Comparison of ENCODE assay signal across 20 cellular contexts in genomic region chr17:58997756-58998553, GRCh38.
A peak's percentile ranks its signal among the peaks of the same experiment; 100 is the strongest.
DNase-seq lines count a peak whose midpoint lies in the region; ATAC-seq and TF ChIP-seq lines count a peak whose summit lies in the region.
"Had no signal": no experiment of that assay in that cellular context is flagged by ENCODE, and none has a peak within 500 bp of the region (broad histone marks: within the 10 kb centered on the region; RNA-seq: fewer than 3 reads in every experiment).

No MANE protein-coding gene starts in this region.

- no peak overlapping the region for H3K9ac ChIP-seq in IMR-90 (ENCODE audit: low read depth, low read length)
- H3K9ac ChIP-seq: SK-N-SH had no signal

- no peak overlapping the region; the same call in 1 of the 2 replicates for H3K14ac ChIP-seq in IMR-90 (replicated peaks; ENCODE audit: low read depth, low read length)

- H2BK120ac ChIP-seq in IMR-90 (ENCODE audit: low read depth, low read length), result peak overlapping the region; percentile 16; the same call in 1 of the 2 replicates

- no peak overlapping the region; the same call in 2 of the 3 replicates for H2BK15ac ChIP-seq in IMR-90 (ENCODE audit: low read depth, low read length)

- H2BK20ac ChIP-seq in IMR-90 (ENCODE audit: low read depth, low read length), result no peak overlapping the region

- no peak overlapping the region for H2AFZ ChIP-seq in IMR-90 (replicated peaks; ENCODE audit: low read length, poor library complexity)

- H3K27me3 Mint-ChIP-seq in CD8-positive, alpha-beta T cell (ENCODE audit: low read depth), result no peaks in the 10 kb centered on the region
- no peaks in the 10 kb centered on the region for H3K27me3 Mint-ChIP-seq in dendritic cell treated with granulocyte-macrophage colony-stimulating factor and Interleukin-4, amounts not matched to agents 40 ng/mL and 50 ng/mL, for 4 days
- no peaks in the 10 kb centered on the region for H3K27me3 Mint-ChIP-seq in osteocyte (ENCODE audit: unreplicated experiment)
- H3K27me3 Mint-ChIP-seq: B cell had no signal

- TF ChIP-seq POLR2A in IMR-90 (IDR thresholded peaks at IDR 0.05; ENCODE audit: low read depth, low read length), result no peak

- intact Hi-C loops in CD8-positive, alpha-beta T cell (cut with DNase I, micrococcal nuclease), result loop anchor here in 1 of 2 experiments (5.0 kb wide), 1 partner anchor 991 kb away; the partner anchor contains the start of gene SRSF1
- intact Hi-C loops in IMR-90 (cut with micrococcal nuclease), result no loop called here
- intact Hi-C loops in dendritic cell treated with granulocyte-macrophage colony-stimulating factor and Interleukin-4, amounts not matched to agents 40 ng/mL and 50 ng/mL, for 4 days (cut with micrococcal nuclease), result no loop called here

- H3K4me2 ChIP-seq in IMR-90 (ENCODE audit: low read depth, low read length), result peak overlapping the region; percentile 30
- H3K4me2 ChIP-seq: SK-N-SH had no signal

- 0 out of 4 replicates have a peak overlapping the region, but pooled peaks of 1 of the 2 experiments have one; percentile 27 for H4K8ac ChIP-seq in IMR-90 (ENCODE audit: low read depth in 2 of 2, low read length in 2 of 2)

- no peak overlapping the region for H4K5ac ChIP-seq in IMR-90 (ENCODE audit: low read depth, low read length)

- peaks cover 9% of the 10 kb centered on the region for H3K4me1 ChIP-seq in CD8-positive, alpha-beta T cell (ENCODE audit: insufficient read depth, low read length)
- H3K4me1 ChIP-seq in IMR-90 (ENCODE audit: control insufficient read depth, insufficient read depth, low read length), result peaks cover 12% of the 10 kb centered on the region
- H3K4me1 ChIP-seq: body of pancreas, pancreas had no signal

- peaks cover 8% of the 10 kb centered on the region for H3K4me1 Mint-ChIP-seq in CD8-positive, alpha-beta T cell (ENCODE audit: low read depth)
- H3K4me1 Mint-ChIP-seq in dendritic cell treated with granulocyte-macrophage colony-stimulating factor and Interleukin-4, amounts not matched to agents 40 ng/mL and 50 ng/mL, for 4 days (ENCODE audit: low read depth), result peaks cover 49% of the 10 kb centered on the region
- peaks cover 55% of the 10 kb centered on the region for H3K4me1 Mint-ChIP-seq in osteocyte (ENCODE audit: unreplicated experiment)

- H3K4ac ChIP-seq in IMR-90 (ENCODE audit: low read depth, low read length), result peak overlapping the region; percentile 51

- H3K27ac ChIP-seq in CD8-positive, alpha-beta T cell (ENCODE audit: low read depth, low read length), result no peak overlapping the region
- no peak overlapping the region for H3K27ac ChIP-seq in IMR-90 (ENCODE audit: insufficient read depth, low read length)
- H3K27ac ChIP-seq: body of pancreas, pancreas had no signal

- no peaks in the 10 kb centered on the region for H3K27me3 ChIP-seq in CD8-positive, alpha-beta T cell (ENCODE audit: insufficient read depth, low read length)
- H3K27me3 ChIP-seq in IMR-90 (ENCODE audit: control insufficient read depth, insufficient read depth, low read length), result no peaks in the 10 kb centered on the region
- H3K27me3 ChIP-seq: body of pancreas, pancreas had no signal

- no peaks in the 10 kb centered on the region for H3K9me3 ChIP-seq in CD8-positive, alpha-beta T cell (ENCODE audit: low read length)
- no peaks in the 10 kb centered on the region for H3K9me3 ChIP-seq in IMR-90 (ENCODE audit: control insufficient read depth, insufficient read depth, low read length)
- H3K9me3 ChIP-seq: body of pancreas, mucosa of descending colon, pancreas, SK-N-SH had no signal

- CTCF ChIA-PET in CD8-positive, alpha-beta T cell (lab: Charles Lee), result interaction anchor here (1.6 kb wide), 1 partner anchor 11 kb away, joined by 3 read pairs; no protein-coding TSS in a partner anchor
- CTCF ChIA-PET in IMR-90 (lab: Yijun Ruan, JAX), result no interaction called here

- H2AK9ac ChIP-seq in IMR-90 (replicated peaks; ENCODE audit: low read depth, low read length, poor library complexity), result no peak overlapping the region

- no peak overlapping the region for H2AK5ac ChIP-seq in IMR-90 (ENCODE audit: low read depth, low read length)

- no peak overlapping the region for H3K4me3 ChIP-seq in CD8-positive, alpha-beta T cell (ENCODE audit: low read depth, low read length)
- H3K4me3 ChIP-seq in IMR-90 (ENCODE audit: insufficient read depth, low read depth, low read length), result no peak overlapping the region
- H3K4me3 ChIP-seq: body of pancreas, mucosa of descending colon, pancreas had no signal

- peaks cover 35% of the 10 kb centered on the region for H3K36me3 Mint-ChIP-seq in CD8-positive, alpha-beta T cell
- peaks cover 28% of the 10 kb centered on the region for H3K36me3 Mint-ChIP-seq in dendritic cell treated with granulocyte-macrophage colony-stimulating factor and Interleukin-4, amounts not matched to agents 40 ng/mL and 50 ng/mL, for 4 days (ENCODE audit: low read depth)
- H3K36me3 Mint-ChIP-seq in osteocyte (ENCODE audit: unreplicated experiment), result peaks cover 31% of the 10 kb centered on the region

- no peak overlapping the region for H3K56ac ChIP-seq in IMR-90 (ENCODE audit: extremely low read depth, insufficient read depth, low read length)

- peaks cover 4 to 6% of the 10 kb centered on the region in 2 experiments; a peak in 1 of 4 replicates for H3K79me1 ChIP-seq in IMR-90 (ENCODE audit: low read depth in 1 of 2, low read length in 2 of 2)

- H4K20me1 ChIP-seq in IMR-90 (ENCODE audit: insufficient read depth, low read length), result no peaks in the 10 kb centered on the region

- TF ChIP-seq RAD21 in IMR-90 (IDR thresholded peaks at IDR 0.05; ENCODE audit: low read length), result no peak

- peak overlapping the region; percentile 66; the same call in 1 of the 2 replicates for H3K18ac ChIP-seq in IMR-90 (ENCODE audit: low read depth, low read length)

- POLR2A ChIA-PET in CD8-positive, alpha-beta T cell (lab: Charles Lee), result interaction anchor here (0.7 kb wide), 1 partner anchor 183 kb away, joined by 3 read pairs; no protein-coding TSS in a partner anchor
- POLR2A ChIA-PET in IMR-90 (lab: Charles Lee; ENCODE audit: unreplicated experiment), result no interaction called here

- H4K91ac ChIP-seq in IMR-90 (ENCODE audit: insufficient read depth, low read depth, low read length), result peak overlapping the region; percentile 26; the same call in 1 of the 2 replicates

- in situ Hi-C loops in IMR-90 (cut with MboI; ENCODE audit: low sequenced_read_pairs), result loop anchor here (5.0 kb wide), 1 partner anchor 476 kb away; no protein-coding TSS in a partner anchor

- H2BK5ac ChIP-seq in IMR-90 (ENCODE audit: low read depth, low read length, poor library complexity, severe bottlenecking), result peak overlapping the region; percentile 17

- no peaks in the 10 kb centered on the region for H3K36me3 ChIP-seq in CD8-positive, alpha-beta T cell (ENCODE audit: insufficient read depth, low read length)
- H3K36me3 ChIP-seq in IMR-90 (ENCODE audit: control insufficient read depth, insufficient read depth, low read length), result peaks cover 3% of the 10 kb centered on the region

- BruUV-seq in IMR-90 (replicated peaks; lab: Mats Ljungman, UMichigan), result no TSS peak

- H3K27ac Mint-ChIP-seq in CD8-positive, alpha-beta T cell, result peak overlapping the region; percentile 53
- peak overlapping the region; percentile 65 for H3K27ac Mint-ChIP-seq in dendritic cell treated with granulocyte-macrophage colony-stimulating factor and Interleukin-4, amounts not matched to agents 40 ng/mL and 50 ng/mL, for 4 days
- peak overlapping the region; percentile 54 for H3K27ac Mint-ChIP-seq in osteocyte (ENCODE audit: unreplicated experiment)

- ATAC-seq in CD8-positive, alpha-beta T cell, result no peak
- ATAC-seq in IMR-90 (ENCODE audit: low read depth) (peak; percentile 50), HG03342 (IDR thresholded peaks at IDR 0.05; ENCODE audit: unreplicated experiment) (no peak)
- ATAC-seq: body of pancreas, mucosa of descending colon, Panc1, pancreas had no signal

- WGBS in IMR-90 (ENCODE audit: extremely low coverage in 2 of 2, insufficient read length in 1 of 2), 2 experiments, result no CpG with 5 or more reads among the region's 7 CpGs

- H3K23ac ChIP-seq in IMR-90 (ENCODE audit: low read depth, low read length), result peak overlapping the region; percentile 48

- no peak for DNase-seq in CD8-positive, alpha-beta T cell
- DNase-seq in IMR-90, result peak; percentile 40
- DNase-seq in osteocyte (ENCODE audit: extremely low spot score, unreplicated experiment), result no peak
- no peak for DNase-seq in COLO668 (lab: John Stamatoyannopoulos, UW; ENCODE audit: unreplicated experiment)
- no peak for DNase-seq in midbrain (lab: John Stamatoyannopoulos, UW)
- DNase-seq: activated CD4-positive, alpha-beta T cell treated with anti-CD3 and anti-CD28 coated beads for 1 hour; activated naive CD4-positive, alpha-beta T cell; body of pancreas; DMS53; effector CD4-positive, alpha-beta T cell; H9; mucosa of descending colon; NCI-H1417; pancreas; SK-N-SH; stimulated activated CD4-positive, alpha-beta T cell treated with anti-CD3 and anti-CD28 coated beads, Interleukin-2, amount 100 ng/mL, for 48 hours had no signal

- H3K9me3 Mint-ChIP-seq in CD8-positive, alpha-beta T cell, result no peaks in the 10 kb centered on the region
- no peaks in the 10 kb centered on the region for H3K9me3 Mint-ChIP-seq in dendritic cell treated with granulocyte-macrophage colony-stimulating factor and Interleukin-4, amounts not matched to agents 40 ng/mL and 50 ng/mL, for 4 days
- H3K9me3 Mint-ChIP-seq in osteocyte (ENCODE audit: unreplicated experiment), result peaks cover 4% of the 10 kb centered on the region
- H3K9me3 Mint-ChIP-seq: H9 had no signal

- H3K9me1 ChIP-seq in IMR-90 (ENCODE audit: insufficient read depth, low read length), result no peaks in the 10 kb centered on the region; the same call in 1 of the 2 replicates

- dilution Hi-C loops in IMR-90 (cut with HindIII; ENCODE audit: low sequenced_read_pairs, unreplicated experiment), result no loop called here

- no peak for TF ChIP-seq CTCF in CD8-positive, alpha-beta T cell (IDR thresholded peaks at IDR 0.05)
- no peak for TF ChIP-seq CTCF in IMR-90 (conservative IDR thresholded peaks at IDR 0.05; ENCODE audit: low read depth, low read length)
- TF ChIP-seq CTCF in osteocyte (IDR thresholded peaks at IDR 0.05), result no peak

- H3K4me3 Mint-ChIP-seq in CD8-positive, alpha-beta T cell, result no peak overlapping the region
- no peak overlapping the region for H3K4me3 Mint-ChIP-seq in dendritic cell treated with granulocyte-macrophage colony-stimulating factor and Interleukin-4, amounts not matched to agents 40 ng/mL and 50 ng/mL, for 4 days
- H3K4me3 Mint-ChIP-seq in osteocyte (ENCODE audit: unreplicated experiment), result no peak overlapping the region
- H3K4me3 Mint-ChIP-seq: B cell, H9 had no signal

TF ChIP-seq in IMR-90, 13 proteins besides CTCF, POLR2A, EP300 and RAD21:
- TF ChIP-seq FOS (IDR thresholded peaks at IDR 0.05; ENCODE audit: low read depth, low read length), result peak; percentile 40; the same call in 1 of the 2 replicates
- TF ChIP-seq, protein P1, sequence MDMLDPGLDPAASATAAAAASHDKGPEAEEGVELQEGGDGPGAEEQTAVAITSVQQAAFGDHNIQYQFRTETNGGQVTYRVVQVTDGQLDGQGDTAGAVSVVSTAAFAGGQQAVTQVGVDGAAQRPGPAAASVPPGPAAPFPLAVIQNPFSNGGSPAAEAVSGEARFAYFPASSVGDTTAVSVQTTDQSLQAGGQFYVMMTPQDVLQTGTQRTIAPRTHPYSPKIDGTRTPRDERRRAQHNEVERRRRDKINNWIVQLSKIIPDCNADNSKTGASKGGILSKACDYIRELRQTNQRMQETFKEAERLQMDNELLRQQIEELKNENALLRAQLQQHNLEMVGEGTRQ (IDR thresholded peaks at IDR 0.05; ENCODE audit: low read depth, low read length), result no peak
